Comparison of ENCODE assay signal across 7 cellular contexts in genomic region chr10:74320026-74320425, GRCh38.
"Had no signal": no experiment of that assay in that cellular context is flagged by ENCODE, and none has a peak within 500 bp of the region (broad histone marks: within the 10 kb centered on the region; RNA-seq: fewer than 3 reads in every experiment).

No MANE protein-coding gene starts in this region.

- H3K4me1 ChIP-seq: HAP-1 had no signal

- H2AFZ ChIP-seq: GM23338 had no signal

- H3K4me1 Mint-ChIP-seq: GM23338 had no signal

- DNase-seq: H7, IMR-90, KBM-7 had no signal

- H3K4me2 ChIP-seq: GM23338 had no signal

- H3K4me3 ChIP-seq: GM23338, HAP-1 had no signal

- ATAC-seq: GM23338, HCT116 had no signal

- H3K4me3 Mint-ChIP-seq: GM23338 had no signal

- H3K9me3 Mint-ChIP-seq: GM23338 had no signal

- FAIRE-seq: HTR-8/SVneo had no signal
